8 cellular contexts compared by ENCODE assay signal in the genomic region with DNA sequence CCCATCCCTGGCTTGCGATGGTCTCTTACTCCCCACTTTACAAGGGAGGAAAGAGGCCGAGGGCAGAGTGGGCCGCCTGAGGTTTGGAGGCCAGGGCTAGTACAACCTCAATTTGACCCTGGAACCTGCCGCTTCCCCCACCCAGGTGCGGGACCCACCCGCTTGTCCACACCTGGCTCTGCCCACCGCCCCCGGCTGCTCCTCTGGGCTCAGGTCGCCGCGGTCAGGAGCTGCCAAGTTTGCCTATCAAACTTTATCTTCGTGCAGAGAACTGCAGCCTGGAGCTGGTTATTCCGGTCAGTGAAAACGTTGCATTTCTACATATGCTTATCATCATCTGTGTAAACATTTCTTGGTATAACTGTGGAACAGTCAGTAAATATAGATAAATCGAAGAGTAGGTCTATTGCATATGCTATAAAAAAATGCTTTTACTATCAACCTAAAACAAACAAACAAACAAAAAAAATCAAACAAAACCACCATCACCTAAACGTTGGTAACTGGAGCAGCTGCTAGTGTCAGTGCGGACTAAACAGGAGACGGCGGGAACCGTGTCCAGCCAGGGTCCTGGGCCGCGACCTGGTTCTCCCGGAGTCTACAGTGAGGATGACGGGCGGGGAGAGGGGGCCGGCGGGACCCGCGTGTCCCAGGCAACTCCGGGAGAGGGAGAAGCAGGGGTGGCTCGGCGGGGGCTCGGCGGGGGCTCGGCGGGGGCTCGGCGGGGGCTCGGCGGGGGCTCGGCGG. TPM values are rescaled to one million over a fixed set of nuclear protein-coding genes. Genes with fewer than 3 reads are reported as not detected.
DNase-seq lines count a peak whose midpoint lies in the region; ATAC-seq lines count a peak whose summit lies in the region.

No MANE protein-coding gene starts in this region.

- no peak overlapping the region for H3K27ac ChIP-seq in mesenchymal stem cell (ENCODE audit: low read length, poor library complexity, severe bottlenecking)
- no peak overlapping the region for H3K27ac ChIP-seq in urinary bladder (ENCODE audit: low read depth)

- H2BK15ac ChIP-seq in mesenchymal stem cell (ENCODE audit: low read depth, poor library complexity, severe bottlenecking), result no peak overlapping the region

- H2BK12ac ChIP-seq in mesenchymal stem cell (ENCODE audit: low read length in 2 of 2), result no peak overlapping the region

- H3K23ac ChIP-seq in mesenchymal stem cell (ENCODE audit: low read length in 2 of 2), result no peak overlapping the region

- DNase-seq in NCI-H82 (lab: John Stamatoyannopoulos, UW) (peak; percentile 50), NCI-H82 treated with DMSO at 0.1 percent for 48 hours (lab: John Stamatoyannopoulos, UW; ENCODE audit: unreplicated experiment) (no peak), OCI-M1 (lab: John Stamatoyannopoulos, UW) (peak; percentile 92), ecto neural progenitor cell (ENCODE audit: low spot score) (peak; percentile 76), mesenchymal stem cell (peak; percentile 49)

- H3K9ac ChIP-seq in mesenchymal stem cell (ENCODE audit: low read length), result peak overlapping the region; percentile 78

- no peak overlapping the region for H4K91ac ChIP-seq in mesenchymal stem cell (ENCODE audit: low read length)

- no peak overlapping the region for H2AFZ ChIP-seq in mesenchymal stem cell (ENCODE audit: low read depth, low read length)

- ATAC-seq in GM18520 (IDR thresholded peaks at IDR 0.05; ENCODE audit: unreplicated experiment) (no peak), GM21786 (IDR thresholded peaks at IDR 0.05; ENCODE audit: unreplicated experiment) (no peak)

- no peaks in the 10 kb centered on the region for H3K9me3 ChIP-seq in mesenchymal stem cell (ENCODE audit: control insufficient read depth, low read length)

- H3K14ac ChIP-seq in mesenchymal stem cell (ENCODE audit: low read length in 2 of 2), result no peak overlapping the region

- H3K36me3 ChIP-seq in mesenchymal stem cell (ENCODE audit: control insufficient read depth in 1 of 2, insufficient read depth in 2 of 2, low read depth in 1 of 2, low read length in 2 of 2), result peaks cover 0 to 4% of the 10 kb centered on the region in 2 experiments
- no peaks in the 10 kb centered on the region for H3K36me3 ChIP-seq in urinary bladder (ENCODE audit: insufficient read depth)

- no peak overlapping the region for H4K8ac ChIP-seq in mesenchymal stem cell (ENCODE audit: low read length)

- H3K4me2 ChIP-seq in mesenchymal stem cell (ENCODE audit: low read length, poor library complexity, severe bottlenecking), result peak overlapping the region; percentile 65

- no peak overlapping the region for H3K4ac ChIP-seq in mesenchymal stem cell (ENCODE audit: low read depth in 1 of 2, low read length in 2 of 2)

- no peaks in the 10 kb centered on the region for H3K27me3 ChIP-seq in mesenchymal stem cell (ENCODE audit: control insufficient read depth in 1 of 2, insufficient read depth in 1 of 2, low read length in 2 of 2)

- H3K4me1 ChIP-seq in mesenchymal stem cell (ENCODE audit: control insufficient read depth, insufficient read depth, low read depth, low read length), result peaks cover 23% of the 10 kb centered on the region
- no peaks in the 10 kb centered on the region for H3K4me1 ChIP-seq in urinary bladder (ENCODE audit: insufficient read depth)

- H2AK5ac ChIP-seq in mesenchymal stem cell (ENCODE audit: low read length, severe bottlenecking), result no peak overlapping the region

- H3K79me1 ChIP-seq in mesenchymal stem cell (replicated peaks; ENCODE audit: low read length, poor library complexity, severe bottlenecking), result peaks cover 4% of the 10 kb centered on the region

- WGBS in mesenchymal stem cell, result 46% methylated on average over 21 of the region's 42 CpGs
- WGBS in urinary bladder, result 13% methylated on average over 42 of the region's 42 CpGs

- no peak overlapping the region for H2BK5ac ChIP-seq in mesenchymal stem cell (ENCODE audit: low read depth, low read length, poor library complexity, severe bottlenecking)

- H3K4me3 ChIP-seq in mesenchymal stem cell (ENCODE audit: insufficient read depth in 1 of 2, low read depth in 1 of 2, low read length in 2 of 2) (peak overlapping the region; percentile 82 to 88), urinary bladder (ENCODE audit: low read depth, low read length) (peak overlapping the region; percentile 90)

- H3K18ac ChIP-seq in mesenchymal stem cell (ENCODE audit: low read depth in 1 of 2, low read length in 2 of 2), result no peak overlapping the region

- no peak overlapping the region for H2BK120ac ChIP-seq in mesenchymal stem cell (ENCODE audit: low read depth, low read length)

RNA-seq across cellular contexts. Expression of a gene that starts 0.9 kb away (rescaled TPM):
- 4.7 TPM for polyA plus RNA-seq in mesenchymal stem cell (2013, experiment 1 of 2)
- 5.0 TPM for polyA plus RNA-seq in mesenchymal stem cell (2013, experiment 2 of 2)
- 35.3 TPM for total RNA-seq in urinary bladder
- polyA plus RNA-seq in urinary bladder, result 79.8 TPM
